In the genomic region with DNA sequence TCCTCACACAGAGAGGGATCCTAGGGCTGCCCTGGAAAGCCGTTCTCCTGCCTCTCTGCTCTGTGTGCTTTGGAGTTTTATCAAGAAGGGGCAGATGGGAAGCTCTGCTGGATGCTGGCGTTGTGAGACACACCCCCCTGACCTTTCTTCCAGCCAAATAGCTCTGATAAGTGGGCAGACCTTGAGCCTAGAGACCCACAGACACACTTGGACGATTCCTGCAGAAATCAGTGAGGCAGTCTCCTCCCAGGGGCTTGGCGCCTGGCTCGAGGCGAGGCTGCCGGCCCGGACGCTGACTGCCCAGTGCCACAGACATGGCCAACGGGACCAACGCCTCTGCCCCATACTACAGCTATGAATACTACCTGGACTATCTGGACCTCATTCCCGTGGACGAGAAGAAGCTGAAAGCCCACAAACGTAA, we compare ENCODE assay signal across 31 cellular contexts. TPM values are rescaled to one million over a fixed set of nuclear protein-coding genes. Genes with fewer than 3 reads are reported as not detected.
DNase-seq lines count a peak whose midpoint lies in the region; ATAC-seq, FAIRE-seq and TF ChIP-seq lines count a peak whose summit lies in the region.
"Had no signal": no experiment of that assay in that cellular context is flagged by ENCODE, and none has a peak within 500 bp of the region (broad histone marks: within the 10 kb centered on the region; RNA-seq: fewer than 3 reads in every experiment).

A gene (plus strand): TSS at position 198 of the 424 bp plus-strand sequence. CDS start 117 bp downstream, at position 315.

- H4K8ac ChIP-seq in H1 (ENCODE audit: extremely low read depth, insufficient read depth, low read length) = 0 out of 2 replicates have a peak within 1 kb of the TSS, but pooled peaks have one; percentile 35

- no peaks in the 10 kb centered on the region for H3K4me1 Mint-ChIP-seq in stimulated activated effector memory CD8-positive, alpha-beta T cell treated with anti-CD3 and anti-CD28 coated beads, Interleukin-12 subunit alpha, Interleukin-12 subunit beta, amount 100 ng/mL, for 72 hours
- H3K4me1 Mint-ChIP-seq: activated CD4-positive, alpha-beta memory T cell treated with anti-CD3 and anti-CD28 coated beads, Interleukin-2, amount 10 ng/mL, durations not matched to agents 7 days and 5 days; neural progenitor cell; T-helper 17 cell had no signal

- H3K23ac ChIP-seq in H1 (ENCODE audit: insufficient read length) = no peak within 1 kb of the TSS

- no peak within 1 kb of the TSS for H3K4me2 ChIP-seq in H1 (ENCODE audit: insufficient read depth in 1 of 2, low read depth in 2 of 2, low read length in 2 of 2)
- H3K4me2 ChIP-seq: BLaER1 treated with 17β-estradiol and CSF1 and Interleukin-3, amounts not matched to agents 10 nM and 100 nM; KMS-11; neural progenitor cell had no signal

- TF ChIP-seq POLR2A in H1 (IDR thresholded peaks at IDR 0.05; ENCODE audit: control extremely low read depth in 1 of 2, low read depth in 2 of 2, low read length in 2 of 2) = no peak

- H3K27me3 ChIP-seq in adipocyte (replicated peaks; ENCODE audit: control insufficient read depth, insufficient read depth, low read length) (no peaks in the 10 kb centered on the region), H1 (replicated peaks in 1 of 4; ENCODE audit: control insufficient read depth in 3 of 4, extremely low read depth in 1 of 4, insufficient read depth in 3 of 4, low read length in 3 of 4) (no peaks in the 10 kb centered on the region)
- H3K27me3 ChIP-seq: BLaER1 treated with 17β-estradiol and CSF1 and Interleukin-3, amounts not matched to agents 10 nM and 100 nM; gastroesophageal sphincter; MG63; neural progenitor cell; sigmoid colon had no signal

- no peak within 1 kb of the TSS for H3K4me3 Mint-ChIP-seq in stimulated activated effector memory CD8-positive, alpha-beta T cell treated with anti-CD3 and anti-CD28 coated beads, Interleukin-12 subunit alpha, Interleukin-12 subunit beta, amount 100 ng/mL, for 72 hours
- H3K4me3 Mint-ChIP-seq: activated CD4-positive, alpha-beta memory T cell treated with anti-CD3 and anti-CD28 coated beads, Interleukin-2, amount 10 ng/mL, durations not matched to agents 7 days and 5 days; activated naive CD4-positive, alpha-beta T cell treated with anti-CD3 and anti-CD28 coated beads for 36 hours; activated T-helper 1 cell treated with anti-CD3 and anti-CD28 coated beads, Interleukin-12 subunit alpha, Interleukin-12 subunit beta, Interleukin-2, Interleukin-4 antibody, amounts not matched to agents 30 ng/mL and 10 ng/mL and 1 ng/mL, durations not matched to agents 14 hours and 24 hours and 36 hours; neural progenitor cell; T-helper 17 cell; type B pancreatic cell had no signal

- TF ChIP-seq RAD21 in H1 (IDR thresholded peaks at IDR 0.05 in 1 of 2, conservative IDR thresholded peaks at IDR 0.05 in 1 of 2; ENCODE audit: low read depth in 2 of 2, low read length in 2 of 2) = no peak

- H3K9me3 ChIP-seq in adipocyte (ENCODE audit: control insufficient read depth, low read length) (no peaks in the 10 kb centered on the region), H1 (ENCODE audit: insufficient read depth in 2 of 2, low read depth in 1 of 2, low read length in 1 of 2) (peaks cover 0 to 3% of the 10 kb centered on the region in 2 experiments; a peak in 1 of 4 replicates)
- H3K9me3 ChIP-seq: BLaER1 treated with 17β-estradiol and CSF1 and Interleukin-3, amounts not matched to agents 10 nM and 100 nM; gastroesophageal sphincter; MG63; sigmoid colon had no signal

- ATAC-seq in stimulated activated effector memory CD8-positive, alpha-beta T cell treated with anti-CD3 and anti-CD28 coated beads, Interleukin-12 subunit alpha, Interleukin-12 subunit beta, amount 100 ng/mL, for 72 hours = no peak
- ATAC-seq: HCT116, SK-N-SH treated with all-trans-retinoic acid at 6 μM for 48 hours, T-helper 17 cell had no signal

- H3K36me3 ChIP-seq in adipocyte (ENCODE audit: control insufficient read depth, insufficient read depth, low read length, severe bottlenecking) (peaks cover 23% of the 10 kb centered on the region), H1 (ENCODE audit: control insufficient read depth in 2 of 4, insufficient read depth in 4 of 4, low read length in 3 of 4) (peaks cover 0 to 3% (median 0%) of the 10 kb centered on the region in 4 experiments; a peak in 1 of 8 replicates)
- H3K36me3 ChIP-seq: gastroesophageal sphincter, neural progenitor cell, sigmoid colon had no signal

- H2BK12ac ChIP-seq in H1 (ENCODE audit: low read depth, low read length) = no peak within 1 kb of the TSS

- CTCF ChIA-PET in H1 (lab: Charles Lee; ENCODE audit: partially characterized antibody) = interaction anchor here (1.1 to 1.9 kb wide), 3 partner anchors 12 to 77 kb away, joined by 3 to 5 read pairs (median 3); no protein-coding TSS in a partner anchor

- H4K5ac ChIP-seq in H1 (ENCODE audit: insufficient read length, low read depth, low read length) = no peak within 1 kb of the TSS

- H4K91ac ChIP-seq in H1 (replicated peaks; ENCODE audit: insufficient read length, low read length) = no peak within 1 kb of the TSS

- no peaks in the 10 kb centered on the region for H3K79me1 ChIP-seq in H1 (ENCODE audit: low read depth, low read length)

- no peak for DNase-seq in adipocyte (ENCODE audit: low read depth)
- no peak for DNase-seq in H1 (ENCODE audit: low read depth in 1 of 2, low spot score in 2 of 2)
- peak; percentile 85 for DNase-seq in mesenteric fat pad (ENCODE audit: low spot score)
- no peak for DNase-seq in DMS153 (lab: John Stamatoyannopoulos, UW)
- DNase-seq in amygdala (lab: John Stamatoyannopoulos, UW) = no peak
- DNase-seq in T-helper 2 cell = no peak
- DNase-seq in stimulated activated effector memory CD8-positive, alpha-beta T cell treated with anti-CD3 and anti-CD28 coated beads, Interleukin-12 subunit alpha, Interleukin-12 subunit beta, amount 100 ng/mL, for 72 hours (ENCODE audit: low spot score in 2 of 2) = no peak
- DNase-seq: activated CD4-positive, alpha-beta memory T cell treated with anti-CD3 and anti-CD28 coated beads, Interleukin-2, amount 10 ng/mL, durations not matched to agents 7 days and 5 days; activated CD8-positive, alpha-beta memory T cell treated with anti-CD3 and anti-CD28 coated beads, Interleukin-2, amount 50 U/mL, for 48 hours; activated naive CD4-positive, alpha-beta T cell treated with anti-CD3 and anti-CD28 coated beads for 36 hours; amniotic stem cell; MG63; NCI-H1930; NCI-H2171 treated with DMSO at 0.1 percent for 48 hours; NCI-H526; sigmoid colon; stimulated activated CD4-positive, alpha-beta T cell treated with anti-CD3 and anti-CD28 coated beads, Interleukin-4, amount 100 ng/mL, for 24 hours; T-helper 17 cell had no signal

- no peak within 1 kb of the TSS for H3K27ac ChIP-seq in H1 (ENCODE audit: low read depth, low read length)
- H3K27ac ChIP-seq: BLaER1 treated with 17β-estradiol and CSF1 and Interleukin-3, amounts not matched to agents 10 nM and 100 nM; gastroesophageal sphincter; KMS-11; neural progenitor cell; sigmoid colon had no signal

- no peak within 1 kb of the TSS for H3K56ac ChIP-seq in H1 (replicated peaks; ENCODE audit: insufficient read length, low read depth, low read length)

- no peak for TF ChIP-seq EP300 in H1 (IDR thresholded peaks at IDR 0.05; ENCODE audit: borderline replicate concordance in 1 of 2, low read depth in 2 of 2, low read length in 2 of 2)

- H2AK5ac ChIP-seq in H1 (ENCODE audit: low read depth, low read length) = no peak within 1 kb of the TSS

- no peaks in the 10 kb centered on the region for H3K9me3 Mint-ChIP-seq in stimulated activated effector memory CD8-positive, alpha-beta T cell treated with anti-CD3 and anti-CD28 coated beads, Interleukin-12 subunit alpha, Interleukin-12 subunit beta, amount 100 ng/mL, for 72 hours
- H3K9me3 Mint-ChIP-seq: activated CD4-positive, alpha-beta memory T cell treated with anti-CD3 and anti-CD28 coated beads, Interleukin-2, amount 10 ng/mL, durations not matched to agents 7 days and 5 days; activated naive CD4-positive, alpha-beta T cell treated with anti-CD3 and anti-CD28 coated beads for 36 hours; activated T-helper 1 cell treated with anti-CD3 and anti-CD28 coated beads, Interleukin-12 subunit alpha, Interleukin-12 subunit beta, Interleukin-2, Interleukin-4 antibody, amounts not matched to agents 30 ng/mL and 10 ng/mL and 1 ng/mL, durations not matched to agents 14 hours and 24 hours and 36 hours; neural progenitor cell; type B pancreatic cell had no signal

- H3K4ac ChIP-seq in H1 (replicated peaks; ENCODE audit: insufficient read length, low read depth, low read length) = no peak within 1 kb of the TSS

- H4K20me1 ChIP-seq in H1 (replicated peaks in 1 of 2; ENCODE audit: control insufficient read depth in 1 of 2, insufficient read depth in 2 of 2, low read length in 2 of 2) = peaks cover 0 to 7% of the 10 kb centered on the region in 2 experiments
- H4K20me1 ChIP-seq: BLaER1 treated with 17β-estradiol and CSF1 and Interleukin-3, amounts not matched to agents 10 nM and 100 nM had no signal

- no peak for FAIRE-seq in H1 (lab: Jason Lieb, UNC)
- FAIRE-seq: endothelial cell of umbilical vein, G401.6, HTR-8/SVneo had no signal

- no peaks in the 10 kb centered on the region for H3K36me3 Mint-ChIP-seq in stimulated activated effector memory CD8-positive, alpha-beta T cell treated with anti-CD3 and anti-CD28 coated beads, Interleukin-12 subunit alpha, Interleukin-12 subunit beta, amount 100 ng/mL, for 72 hours

- H3K9ac ChIP-seq in adipocyte (ENCODE audit: low read length) (peak within 1 kb of the TSS; percentile 82), H1 (replicated peaks in 1 of 4; ENCODE audit: extremely low read depth in 1 of 4, low read depth in 3 of 4, low read length in 3 of 4) (no peak within 1 kb of the TSS)
- H3K9ac ChIP-seq: BLaER1 treated with 17β-estradiol and CSF1 and Interleukin-3, amounts not matched to agents 10 nM and 100 nM; KMS-11; neural progenitor cell had no signal

- H3K27ac Mint-ChIP-seq in stimulated activated effector memory CD8-positive, alpha-beta T cell treated with anti-CD3 and anti-CD28 coated beads, Interleukin-12 subunit alpha, Interleukin-12 subunit beta, amount 100 ng/mL, for 72 hours = no peak within 1 kb of the TSS
- H3K27ac Mint-ChIP-seq: activated CD4-positive, alpha-beta memory T cell treated with anti-CD3 and anti-CD28 coated beads, Interleukin-2, amount 10 ng/mL, durations not matched to agents 7 days and 5 days; activated naive CD4-positive, alpha-beta T cell treated with anti-CD3 and anti-CD28 coated beads for 36 hours; activated T-helper 1 cell treated with anti-CD3 and anti-CD28 coated beads, Interleukin-12 subunit alpha, Interleukin-12 subunit beta, Interleukin-2, Interleukin-4 antibody, amounts not matched to agents 30 ng/mL and 10 ng/mL and 1 ng/mL, durations not matched to agents 14 hours and 24 hours and 36 hours; neural progenitor cell; T-helper 17 cell; type B pancreatic cell had no signal

- no peaks in the 10 kb centered on the region for H3K79me2 ChIP-seq in H1 (ENCODE audit: control insufficient read depth in 1 of 2, insufficient read depth in 2 of 2, low read length in 2 of 2)

- peak within 1 kb of the TSS; percentile 74 for H3K4me3 ChIP-seq in adipocyte (ENCODE audit: low read length)
- no peak within 1 kb of the TSS for H3K4me3 ChIP-seq in H1 (ENCODE audit: extremely low read depth in 1 of 4, insufficient read depth in 2 of 4, low read depth in 3 of 4, low read length in 4 of 4)
- H3K4me3 ChIP-seq: BLaER1 treated with 17β-estradiol and CSF1 and Interleukin-3, amounts not matched to agents 10 nM and 100 nM; gastroesophageal sphincter; MG63; neural progenitor cell; sigmoid colon had no signal

- POLR2A ChIA-PET in H1 (lab: Charles Lee; ENCODE audit: partially characterized antibody) = no interaction called here

- H2AFZ ChIP-seq in H1 (ENCODE audit: low read length) = no peak within 1 kb of the TSS
- H2AFZ ChIP-seq: neural progenitor cell had no signal

- no peak within 1 kb of the TSS for H2BK15ac ChIP-seq in H1 (ENCODE audit: low read length)

- 96% methylated on average over 13 of the region's 14 CpGs; no CpG with 5 or more reads in 1 of the 2 experiments for WGBS in H1 (ENCODE audit: extremely low coverage in 1 of 2, insufficient coverage in 1 of 2, insufficient read length in 1 of 2, insufficient replicate concordance in 2 of 2, low coverage in 1 of 2, low lambda C conversion rate in 2 of 2, missing lambda C conversion rate in 1 of 2), 2 experiments

- TF ChIP-seq CTCF in H1 (IDR thresholded peaks at IDR 0.05; ENCODE audit: control extremely low read depth in 1 of 3, insufficient read depth in 1 of 3, low read depth in 1 of 3, low read length in 3 of 3) = no peak
- TF ChIP-seq CTCF in subcutaneous adipose tissue (IDR thresholded peaks at IDR 0.05; ENCODE audit: low read depth) = no peak

- no peaks in the 10 kb centered on the region; the same call in 1 of the 2 replicates for H3K23me2 ChIP-seq in H1 (ENCODE audit: low read depth, low read length)

- H3K14ac ChIP-seq in H1 (ENCODE audit: insufficient read length) = no peak within 1 kb of the TSS

- no peak within 1 kb of the TSS for H2BK5ac ChIP-seq in H1 (ENCODE audit: low read depth, low read length)

- no peak within 1 kb of the TSS for H2BK120ac ChIP-seq in H1 (replicated peaks; ENCODE audit: low read depth, low read length)

- no peak within 1 kb of the TSS for H2BK20ac ChIP-seq in H1 (ENCODE audit: low read length)

- H3K4me1 ChIP-seq in adipocyte (ENCODE audit: control insufficient read depth, insufficient read depth, low read length) (peaks cover 29% of the 10 kb centered on the region), H1 (replicated peaks in 1 of 4; ENCODE audit: control insufficient read depth in 3 of 4, insufficient read depth in 4 of 4, low read length in 3 of 4) (no peaks in the 10 kb centered on the region)
- H3K4me1 ChIP-seq: BLaER1 treated with 17β-estradiol and CSF1 and Interleukin-3, amounts not matched to agents 10 nM and 100 nM; gastroesophageal sphincter; neural progenitor cell; sigmoid colon had no signal

- H3K18ac ChIP-seq in H1 (ENCODE audit: extremely low read depth, low read length) = no peak within 1 kb of the TSS

RNA-seq across cellular contexts. Expression of the gene that starts here (rescaled TPM):
- not detected in 2 replicates for total RNA-seq in H1 (2021; fragmentation: NEBNext Ultra II Directional; extraction: Animal tissue kit (Norgen Biotek cat#: 25700))
- polyA plus RNA-seq in H1 (2011; rRNA removed) = not detected in 2 replicates
- polyA plus RNA-seq in H1 (2011; cell fraction: cytosol; rRNA removed) = not detected
- not detected for polyA plus RNA-seq in H1 (2011; cell fraction: nucleus; rRNA removed)
- polyA plus RNA-seq in H1 (2012, experiment 1 of 2) = not detected in 4 replicates
- not detected for polyA plus RNA-seq in H1 (2012, experiment 2 of 2)
- polyA plus RNA-seq in H1 (2013, experiment 1 of 2) = not detected
- not detected for polyA plus RNA-seq in H1 (2013, experiment 2 of 2)
- not detected in 2 replicates for polyA minus RNA-seq in H1 (2011; rRNA and poly(A)+ RNA removed)
- polyA minus RNA-seq in H1 (2011; cell fraction: cytosol; rRNA and poly(A)+ RNA removed) = not detected
- not detected for polyA minus RNA-seq in H1 (2011; cell fraction: nucleus; rRNA and poly(A)+ RNA removed)
- total RNA-seq in mesenteric fat pad (149 TPM), subcutaneous adipose tissue (10 to 100 TPM; 22.4 to 65.2 (median 33.6) TPM)
- total RNA-seq: activated CD4-positive, alpha-beta memory T cell treated with anti-CD3 and anti-CD28 coated beads, Interleukin-2, amount 10 ng/mL, durations not matched to agents 7 days and 5 days; activated naive CD4-positive, alpha-beta T cell treated with anti-CD3 and anti-CD28 coated beads for 36 hours; activated T-helper 1 cell treated with anti-CD3 and anti-CD28 coated beads, Interleukin-12 subunit alpha, Interleukin-12 subunit beta, Interleukin-2, Interleukin-4 antibody, amounts not matched to agents 30 ng/mL and 10 ng/mL and 1 ng/mL, durations not matched to agents 14 hours and 24 hours and 36 hours; endothelial cell of umbilical vein; gastroesophageal sphincter; kidney epithelial cell; T-helper 17 cell had no signal
- polyA plus RNA-seq: endothelial cell of umbilical vein had no signal

Comparison
In these comparisons a context has a peak if more than half of its experiments do, and no peak if none do; other contexts are left out.
1. RNA of the gene that starts here (total RNA-seq): 149 TPM in mesenteric fat pad (single experiment) and 22.4 to 65.2 TPM in subcutaneous adipose tissue; not detected in H1; every median in the first group is over 10 times any median in the second.